ENCODE assay signal across 1 cellular context in the genomic region with DNA sequence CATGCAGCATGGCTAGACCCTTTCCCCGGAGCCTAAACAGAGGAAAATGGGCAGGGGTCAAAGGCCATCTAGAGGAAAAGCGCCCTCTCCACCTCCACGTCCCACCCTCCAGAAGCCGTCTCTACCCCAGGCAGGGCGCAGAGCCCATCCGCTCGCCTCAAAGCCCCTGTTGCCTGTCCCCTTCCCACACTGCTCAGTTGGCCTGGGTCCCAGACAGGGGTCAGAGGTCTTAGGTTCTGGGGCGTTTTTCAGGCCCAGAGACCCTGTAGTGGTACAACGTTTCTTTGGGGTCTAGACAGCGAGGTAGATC.
A peak's percentile ranks its signal among the peaks of the same experiment; 100 is the strongest.
TF ChIP-seq lines count a peak whose summit lies in the region.

No MANE protein-coding gene starts in this region.

TF ChIP-seq in HEK293, 187 proteins besides CTCF, POLR2A, EP300 and RAD21 (continued from another document and continues in another):
- TF ChIP-seq, protein P1, sequence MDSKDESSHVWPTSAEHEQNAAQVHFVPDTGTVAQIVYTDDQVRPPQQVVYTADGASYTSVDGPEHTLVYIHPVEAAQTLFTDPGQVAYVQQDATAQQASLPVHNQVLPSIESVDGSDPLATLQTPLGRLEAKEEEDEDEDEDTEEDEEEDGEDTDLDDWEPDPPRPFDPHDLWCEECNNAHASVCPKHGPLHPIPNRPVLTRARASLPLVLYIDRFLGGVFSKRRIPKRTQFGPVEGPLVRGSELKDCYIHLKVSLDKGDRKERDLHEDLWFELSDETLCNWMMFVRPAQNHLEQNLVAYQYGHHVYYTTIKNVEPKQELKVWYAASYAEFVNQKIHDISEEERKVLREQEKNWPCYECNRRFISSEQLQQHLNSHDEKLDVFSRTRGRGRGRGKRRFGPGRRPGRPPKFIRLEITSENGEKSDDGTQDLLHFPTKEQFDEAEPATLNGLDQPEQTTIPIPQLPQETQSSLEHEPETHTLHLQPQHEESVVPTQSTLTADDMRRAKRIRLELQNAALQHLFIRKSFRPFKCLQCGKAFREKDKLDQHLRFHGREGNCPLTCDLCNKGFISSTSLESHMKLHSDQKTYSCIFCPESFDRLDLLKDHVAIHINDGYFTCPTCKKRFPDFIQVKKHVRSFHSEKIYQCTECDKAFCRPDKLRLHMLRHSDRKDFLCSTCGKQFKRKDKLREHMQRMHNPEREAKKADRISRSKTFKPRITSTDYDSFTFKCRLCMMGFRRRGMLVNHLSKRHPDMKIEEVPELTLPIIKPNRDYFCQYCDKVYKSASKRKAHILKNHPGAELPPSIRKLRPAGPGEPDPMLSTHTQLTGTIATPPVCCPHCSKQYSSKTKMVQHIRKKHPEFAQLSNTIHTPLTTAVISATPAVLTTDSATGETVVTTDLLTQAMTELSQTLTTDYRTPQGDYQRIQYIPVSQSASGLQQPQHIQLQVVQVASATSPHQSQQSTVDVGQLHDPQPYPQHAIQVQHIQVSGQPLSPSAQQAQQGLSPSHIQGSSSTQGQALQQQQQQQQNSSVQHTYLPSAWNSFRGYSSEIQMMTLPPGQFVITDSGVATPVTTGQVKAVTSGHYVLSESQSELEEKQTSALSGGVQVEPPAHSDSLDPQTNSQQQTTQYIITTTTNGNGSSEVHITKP (tag by site-specific recombination; IDR thresholded peaks at IDR 0.05): 0 out of 2 replicates have a peak, but pooled peaks have one; percentile 21
- TF ChIP-seq ZNF530 (tag by site-specific recombination; IDR thresholded peaks at IDR 0.05; ENCODE audit: low read depth): 0 out of 2 replicates have a peak, but pooled peaks have one; percentile 23
- peak; percentile 72; the same call in 1 of the 2 replicates for TF ChIP-seq GLIS2 (tag by site-specific recombination; IDR thresholded peaks at IDR 0.05)
- 0 out of 2 replicates have a peak, but pooled peaks have one; percentile 13 for TF ChIP-seq WT1 (tag by site-specific recombination; IDR thresholded peaks at IDR 0.05)
- peak; percentile 66; the same call in 1 of the 2 replicates for TF ChIP-seq ZFP69B (tag by site-specific recombination; IDR thresholded peaks at IDR 0.05)
- TF ChIP-seq REPIN1 (tag by site-specific recombination; IDR thresholded peaks at IDR 0.05; ENCODE audit: low read depth): 0 out of 2 replicates have a peak, but pooled peaks have one; percentile 4
- 0 out of 2 replicates have a peak, but pooled peaks have one; percentile 60 for TF ChIP-seq ZNF324 (tag by site-specific recombination; IDR thresholded peaks at IDR 0.05)
- TF ChIP-seq, protein P2, sequence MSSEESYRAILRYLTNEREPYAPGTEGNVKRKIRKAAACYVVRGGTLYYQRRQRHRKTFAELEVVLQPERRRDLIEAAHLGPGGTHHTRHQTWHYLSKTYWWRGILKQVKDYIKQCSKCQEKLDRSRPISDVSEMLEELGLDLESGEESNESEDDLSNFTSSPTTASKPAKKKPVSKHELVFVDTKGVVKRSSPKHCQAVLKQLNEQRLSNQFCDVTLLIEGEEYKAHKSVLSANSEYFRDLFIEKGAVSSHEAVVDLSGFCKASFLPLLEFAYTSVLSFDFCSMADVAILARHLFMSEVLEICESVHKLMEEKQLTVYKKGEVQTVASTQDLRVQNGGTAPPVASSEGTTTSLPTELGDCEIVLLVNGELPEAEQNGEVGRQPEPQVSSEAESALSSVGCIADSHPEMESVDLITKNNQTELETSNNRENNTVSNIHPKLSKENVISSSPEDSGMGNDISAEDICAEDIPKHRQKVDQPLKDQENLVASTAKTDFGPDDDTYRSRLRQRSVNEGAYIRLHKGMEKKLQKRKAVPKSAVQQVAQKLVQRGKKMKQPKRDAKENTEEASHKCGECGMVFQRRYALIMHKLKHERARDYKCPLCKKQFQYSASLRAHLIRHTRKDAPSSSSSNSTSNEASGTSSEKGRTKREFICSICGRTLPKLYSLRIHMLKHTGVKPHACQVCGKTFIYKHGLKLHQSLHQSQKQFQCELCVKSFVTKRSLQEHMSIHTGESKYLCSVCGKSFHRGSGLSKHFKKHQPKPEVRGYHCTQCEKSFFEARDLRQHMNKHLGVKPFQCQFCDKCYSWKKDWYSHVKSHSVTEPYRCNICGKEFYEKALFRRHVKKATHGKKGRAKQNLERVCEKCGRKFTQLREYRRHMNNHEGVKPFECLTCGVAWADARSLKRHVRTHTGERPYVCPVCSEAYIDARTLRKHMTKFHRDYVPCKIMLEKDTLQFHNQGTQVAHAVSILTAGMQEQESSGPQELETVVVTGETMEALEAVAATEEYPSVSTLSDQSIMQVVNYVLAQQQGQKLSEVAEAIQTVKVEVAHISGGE (tag by site-specific recombination; conservative IDR thresholded peaks at IDR 0.05; ENCODE audit: low read depth): peak; percentile 44; the same call in 1 of the 2 replicates
- peak; percentile 67; the same call in 1 of the 2 replicates for TF ChIP-seq ZNF501 (tag by site-specific recombination; IDR thresholded peaks at IDR 0.05)
- peak; percentile 21; the same call in 1 of the 2 replicates for TF ChIP-seq ZNF2 (tag by site-specific recombination; IDR thresholded peaks at IDR 0.05)
- 0 out of 2 replicates have a peak, but pooled peaks have one; percentile 12 for TF ChIP-seq ZNF623 (tag by site-specific recombination; IDR thresholded peaks at IDR 0.05)
- no peak for TF ChIP-seq ZNF549 (tag by site-specific recombination; IDR thresholded peaks at IDR 0.05)
- no peak for TF ChIP-seq ZNF366 (tag by site-specific recombination; conservative IDR thresholded peaks at IDR 0.05)
- TF ChIP-seq ZNF350 (tag by site-specific recombination; IDR thresholded peaks at IDR 0.05): no peak
- TF ChIP-seq, protein P3, sequence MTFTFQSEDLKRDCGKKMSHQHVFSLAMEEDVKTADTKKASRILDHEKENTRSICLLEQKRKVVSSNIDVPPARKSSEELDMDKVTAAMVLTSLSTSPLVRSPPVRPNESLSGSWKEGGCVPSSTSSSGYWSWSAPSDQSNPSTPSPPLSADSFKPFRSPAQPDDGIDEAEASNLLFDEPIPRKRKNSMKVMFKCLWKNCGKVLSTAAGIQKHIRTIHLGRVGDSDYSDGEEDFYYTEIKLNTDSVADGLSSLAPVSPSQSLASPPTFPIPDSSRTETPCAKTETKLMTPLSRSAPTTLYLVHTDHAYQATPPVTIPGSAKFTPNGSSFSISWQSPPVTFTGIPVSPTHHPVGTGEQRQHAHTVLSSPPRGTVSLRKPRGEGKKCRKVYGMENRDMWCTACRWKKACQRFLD (tag by site-specific recombination; IDR thresholded peaks at IDR 0.05): no peak
- 0 out of 2 replicates have a peak, but pooled peaks have one; percentile 65 for TF ChIP-seq OVOL3 (tag by site-specific recombination; IDR thresholded peaks at IDR 0.05)
- peak; percentile 46; the same call in 1 of the 2 replicates for TF ChIP-seq ZNF157 (tag by site-specific recombination; IDR thresholded peaks at IDR 0.05)
- TF ChIP-seq, protein P4, sequence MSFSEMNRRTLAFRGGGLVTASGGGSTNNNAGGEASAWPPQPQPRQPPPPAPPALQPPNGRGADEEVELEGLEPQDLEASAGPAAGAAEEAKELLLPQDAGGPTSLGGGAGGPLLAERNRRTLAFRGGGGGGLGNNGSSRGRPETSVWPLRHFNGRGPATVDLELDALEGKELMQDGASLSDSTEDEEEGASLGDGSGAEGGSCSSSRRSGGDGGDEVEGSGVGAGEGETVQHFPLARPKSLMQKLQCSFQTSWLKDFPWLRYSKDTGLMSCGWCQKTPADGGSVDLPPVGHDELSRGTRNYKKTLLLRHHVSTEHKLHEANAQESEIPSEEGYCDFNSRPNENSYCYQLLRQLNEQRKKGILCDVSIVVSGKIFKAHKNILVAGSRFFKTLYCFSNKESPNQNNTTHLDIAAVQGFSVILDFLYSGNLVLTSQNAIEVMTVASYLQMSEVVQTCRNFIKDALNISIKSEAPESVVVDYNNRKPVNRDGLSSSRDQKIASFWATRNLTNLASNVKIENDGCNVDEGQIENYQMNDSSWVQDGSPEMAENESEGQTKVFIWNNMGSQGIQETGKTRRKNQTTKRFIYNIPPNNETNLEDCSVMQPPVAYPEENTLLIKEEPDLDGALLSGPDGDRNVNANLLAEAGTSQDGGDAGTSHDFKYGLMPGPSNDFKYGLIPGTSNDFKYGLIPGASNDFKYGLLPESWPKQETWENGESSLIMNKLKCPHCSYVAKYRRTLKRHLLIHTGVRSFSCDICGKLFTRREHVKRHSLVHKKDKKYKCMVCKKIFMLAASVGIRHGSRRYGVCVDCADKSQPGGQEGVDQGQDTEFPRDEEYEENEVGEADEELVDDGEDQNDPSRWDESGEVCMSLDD (tag by site-specific recombination; IDR thresholded peaks at IDR 0.05): peak; percentile 98
- TF ChIP-seq, protein P5, sequence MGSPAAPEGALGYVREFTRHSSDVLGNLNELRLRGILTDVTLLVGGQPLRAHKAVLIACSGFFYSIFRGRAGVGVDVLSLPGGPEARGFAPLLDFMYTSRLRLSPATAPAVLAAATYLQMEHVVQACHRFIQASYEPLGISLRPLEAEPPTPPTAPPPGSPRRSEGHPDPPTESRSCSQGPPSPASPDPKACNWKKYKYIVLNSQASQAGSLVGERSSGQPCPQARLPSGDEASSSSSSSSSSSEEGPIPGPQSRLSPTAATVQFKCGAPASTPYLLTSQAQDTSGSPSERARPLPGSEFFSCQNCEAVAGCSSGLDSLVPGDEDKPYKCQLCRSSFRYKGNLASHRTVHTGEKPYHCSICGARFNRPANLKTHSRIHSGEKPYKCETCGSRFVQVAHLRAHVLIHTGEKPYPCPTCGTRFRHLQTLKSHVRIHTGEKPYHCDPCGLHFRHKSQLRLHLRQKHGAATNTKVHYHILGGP (tag by site-specific recombination; IDR thresholded peaks at IDR 0.05): 0 out of 2 replicates have a peak, but pooled peaks have one; percentile 34
- peak; percentile 38; the same call in 1 of the 2 replicates for TF ChIP-seq ZNF843 (tag by site-specific recombination; IDR thresholded peaks at IDR 0.05)
- TF ChIP-seq, protein P6, sequence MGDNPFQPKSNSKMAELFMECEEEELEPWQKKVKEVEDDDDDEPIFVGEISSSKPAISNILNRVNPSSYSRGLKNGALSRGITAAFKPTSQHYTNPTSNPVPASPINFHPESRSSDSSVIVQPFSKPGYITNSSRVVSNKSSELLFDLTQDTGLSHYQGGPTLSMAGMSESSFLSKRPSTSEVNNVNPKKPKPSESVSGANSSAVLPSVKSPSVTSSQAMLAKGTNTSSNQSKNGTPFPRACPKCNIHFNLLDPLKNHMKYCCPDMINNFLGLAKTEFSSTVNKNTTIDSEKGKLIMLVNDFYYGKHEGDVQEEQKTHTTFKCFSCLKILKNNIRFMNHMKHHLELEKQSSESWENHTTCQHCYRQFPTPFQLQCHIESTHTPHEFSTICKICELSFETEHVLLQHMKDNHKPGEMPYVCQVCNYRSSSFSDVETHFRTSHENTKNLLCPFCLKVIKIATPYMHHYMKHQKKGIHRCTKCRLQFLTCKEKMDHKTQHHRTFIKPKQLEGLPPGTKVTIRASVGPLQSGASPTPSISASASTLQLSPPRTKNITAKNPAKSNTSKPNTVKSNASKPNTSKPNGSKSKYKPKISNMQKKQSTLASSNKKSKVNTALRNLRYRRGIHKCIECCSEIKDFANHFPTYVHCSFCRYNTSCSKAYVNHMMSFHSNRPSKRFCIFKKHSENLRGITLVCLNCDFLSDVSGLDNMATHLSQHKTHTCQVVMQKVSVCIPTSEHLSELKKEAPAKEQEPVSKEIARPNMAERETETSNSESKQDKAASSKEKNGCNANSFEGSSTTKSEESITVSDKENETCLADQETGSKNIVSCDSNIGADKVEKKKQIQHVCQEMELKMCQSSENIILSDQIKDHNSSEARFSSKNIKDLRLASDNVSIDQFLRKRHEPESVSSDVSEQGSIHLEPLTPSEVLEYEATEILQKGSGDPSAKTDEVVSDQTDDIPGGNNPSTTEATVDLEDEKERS (tag by site-specific recombination; IDR thresholded peaks at IDR 0.05): 0 out of 2 replicates have a peak, but pooled peaks have one; percentile 22
- TF ChIP-seq ZNF335 (tag by site-specific recombination; conservative IDR thresholded peaks at IDR 0.05): peak; percentile 59
- TF ChIP-seq MZF1 (tag by site-specific recombination; IDR thresholded peaks at IDR 0.05; ENCODE audit: borderline replicate concordance): peak; percentile 22; the same call in 1 of the 2 replicates
- TF ChIP-seq ZXDB (tag by site-specific recombination; IDR thresholded peaks at IDR 0.05): peak; percentile 84
- TF ChIP-seq SP7 (tag by site-specific recombination; IDR thresholded peaks at IDR 0.05): no peak; the same call in none of the 2 replicates
- TF ChIP-seq, protein P7, sequence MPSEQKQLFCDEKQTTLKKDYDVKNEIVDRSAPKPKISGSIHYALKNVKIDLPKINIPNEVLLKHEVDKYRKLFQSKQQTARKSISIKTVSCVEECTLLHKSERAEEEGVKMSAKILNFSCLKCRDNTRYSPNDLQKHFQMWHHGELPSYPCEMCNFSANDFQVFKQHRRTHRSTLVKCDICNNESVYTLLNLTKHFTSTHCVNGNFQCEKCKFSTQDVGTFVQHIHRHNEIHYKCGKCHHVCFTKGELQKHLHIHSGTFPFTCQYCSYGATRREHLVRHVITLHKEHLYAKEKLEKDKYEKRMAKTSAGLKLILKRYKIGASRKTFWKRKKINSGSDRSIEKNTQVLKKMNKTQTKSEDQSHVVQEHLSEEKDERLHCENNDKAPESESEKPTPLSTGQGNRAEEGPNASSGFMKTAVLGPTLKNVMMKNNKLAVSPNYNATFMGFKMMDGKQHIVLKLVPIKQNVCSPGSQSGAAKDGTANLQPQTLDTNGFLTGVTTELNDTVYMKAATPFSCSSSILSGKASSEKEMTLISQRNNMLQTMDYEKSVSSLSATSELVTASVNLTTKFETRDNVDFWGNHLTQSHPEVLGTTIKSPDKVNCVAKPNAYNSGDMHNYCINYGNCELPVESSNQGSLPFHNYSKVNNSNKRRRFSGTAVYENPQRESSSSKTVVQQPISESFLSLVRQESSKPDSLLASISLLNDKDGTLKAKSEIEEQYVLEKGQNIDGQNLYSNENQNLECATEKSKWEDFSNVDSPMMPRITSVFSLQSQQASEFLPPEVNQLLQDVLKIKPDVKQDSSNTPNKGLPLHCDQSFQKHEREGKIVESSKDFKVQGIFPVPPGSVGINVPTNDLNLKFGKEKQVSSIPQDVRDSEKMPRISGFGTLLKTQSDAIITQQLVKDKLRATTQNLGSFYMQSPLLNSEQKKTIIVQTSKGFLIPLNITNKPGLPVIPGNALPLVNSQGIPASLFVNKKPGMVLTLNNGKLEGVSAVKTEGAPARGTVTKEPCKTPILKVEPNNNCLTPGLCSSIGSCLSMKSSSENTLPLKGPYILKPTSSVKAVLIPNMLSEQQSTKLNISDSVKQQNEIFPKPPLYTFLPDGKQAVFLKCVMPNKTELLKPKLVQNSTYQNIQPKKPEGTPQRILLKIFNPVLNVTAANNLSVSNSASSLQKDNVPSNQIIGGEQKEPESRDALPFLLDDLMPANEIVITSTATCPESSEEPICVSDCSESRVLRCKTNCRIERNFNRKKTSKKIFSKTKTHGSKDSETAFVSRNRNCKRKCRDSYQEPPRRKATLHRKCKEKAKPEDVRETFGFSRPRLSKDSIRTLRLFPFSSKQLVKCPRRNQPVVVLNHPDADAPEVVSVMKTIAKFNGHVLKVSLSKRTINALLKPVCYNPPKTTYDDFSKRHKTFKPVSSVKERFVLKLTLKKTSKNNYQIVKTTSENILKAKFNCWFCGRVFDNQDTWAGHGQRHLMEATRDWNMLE (tag by site-specific recombination; conservative IDR thresholded peaks at IDR 0.05; ENCODE audit: low read depth): no peak
- TF ChIP-seq ZNF112 (tag by site-specific recombination; IDR thresholded peaks at IDR 0.05): no peak
- TF ChIP-seq SCRT2 (tag by site-specific recombination; IDR thresholded peaks at IDR 0.05): peak; percentile 74
